In the genomic region with DNA sequence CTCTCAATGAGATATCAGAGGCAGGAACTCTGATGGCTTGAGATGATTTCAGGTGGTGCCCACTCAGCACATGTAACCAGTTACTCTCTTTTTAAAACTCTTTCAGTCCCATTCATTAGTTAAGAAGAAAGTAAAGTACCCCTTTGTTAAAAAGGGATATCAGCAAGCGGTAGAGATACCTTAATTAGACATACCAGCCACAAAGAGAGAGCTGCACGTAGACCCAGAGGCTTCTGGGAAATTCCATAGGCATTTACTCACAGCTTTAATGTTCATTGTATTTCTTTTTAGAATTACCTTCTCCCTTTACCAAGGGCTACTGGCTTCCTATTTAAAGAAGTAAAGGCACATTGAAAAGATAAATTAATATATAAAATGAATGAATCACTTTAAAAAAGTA, we compare ENCODE assay signal across 19 cellular contexts.
DNase-seq lines count a peak whose midpoint lies in the region; ATAC-seq and TF ChIP-seq lines count a peak whose summit lies in the region.
"Had no signal": no experiment of that assay in that cellular context is flagged by ENCODE, and none has a peak within 500 bp of the region (broad histone marks: within the 10 kb centered on the region; RNA-seq: fewer than 3 reads in every experiment).

No MANE protein-coding gene starts in this region.

- no peak for TF ChIP-seq POLR2A in upper lobe of left lung (IDR thresholded peaks at IDR 0.05)

- H2BK5ac ChIP-seq in mesendoderm (ENCODE audit: low read length): no peak overlapping the region

- H3K27ac Mint-ChIP-seq in HFFc6 (peak overlapping the region; percentile 13; the same call in 1 of the 2 replicates), progenitor cell of endocrine pancreas (peak overlapping the region; percentile 83)
- H3K27ac Mint-ChIP-seq: GM23338 had no signal

- TF ChIP-seq CTCF in HFFc6 (IDR thresholded peaks at IDR 0.05): no peak
- TF ChIP-seq CTCF in progenitor cell of endocrine pancreas (IDR thresholded peaks at IDR 0.05; ENCODE audit: unreplicated experiment): no peak
- TF ChIP-seq CTCF in upper lobe of left lung (IDR thresholded peaks at IDR 0.05): no peak

- H3K18ac ChIP-seq in mesendoderm (ENCODE audit: low read length): no peak overlapping the region

- H4K5ac ChIP-seq in mesendoderm (ENCODE audit: low read length): no peak overlapping the region

- no peaks in the 10 kb centered on the region for H3K79me1 ChIP-seq in mesendoderm (ENCODE audit: low read length)

- no peaks in the 10 kb centered on the region for H3K4me1 ChIP-seq in mesendoderm (ENCODE audit: control insufficient read depth, low read depth, low read length)
- H3K4me1 ChIP-seq in upper lobe of left lung: peaks cover 0 to 2% (median 0%) of the 10 kb centered on the region in 4 donors
- H3K4me1 ChIP-seq: HAP-1 had no signal

- no peak overlapping the region for H3K4me2 ChIP-seq in mesendoderm (ENCODE audit: low read length)
- H3K4me2 ChIP-seq: GM23338 had no signal

- H3K27me3 ChIP-seq in mesendoderm (ENCODE audit: insufficient read depth, low read length, poor library complexity) (no peaks in the 10 kb centered on the region), upper lobe of left lung (no peaks in the 10 kb centered on the region)

- H3K4ac ChIP-seq in mesendoderm (ENCODE audit: low read depth, low read length): no peak overlapping the region

- no peaks in the 10 kb centered on the region for H3K79me2 ChIP-seq in mesendoderm (ENCODE audit: control insufficient read depth, insufficient read depth, low read length)

- H3K4me3 Mint-ChIP-seq in HFFc6: no peak overlapping the region
- H3K4me3 Mint-ChIP-seq in progenitor cell of endocrine pancreas (ENCODE audit: low read depth): no peak overlapping the region
- H3K4me3 Mint-ChIP-seq: GM23338 had no signal

- H3K56ac ChIP-seq in mesendoderm (ENCODE audit: low read length): no peak overlapping the region

- no peak overlapping the region for H2AK5ac ChIP-seq in mesendoderm (ENCODE audit: low read length)

- peaks cover 5% of the 10 kb centered on the region for H3K9me3 Mint-ChIP-seq in HFFc6
- peaks cover 12% of the 10 kb centered on the region for H3K9me3 Mint-ChIP-seq in progenitor cell of endocrine pancreas (ENCODE audit: low read depth)
- H3K9me3 Mint-ChIP-seq: GM23338 had no signal

- H3K4me1 Mint-ChIP-seq in HFFc6 (ENCODE audit: low read depth) (peaks cover 71% of the 10 kb centered on the region), progenitor cell of endocrine pancreas (ENCODE audit: low read depth) (peaks cover 36% of the 10 kb centered on the region)
- H3K4me1 Mint-ChIP-seq: GM23338 had no signal

- no peak overlapping the region for H2BK15ac ChIP-seq in mesendoderm (replicated peaks; ENCODE audit: low read depth)

- no peak for DNase-seq in HFFc6
- DNase-seq in SW480 (ENCODE audit: low spot score): peak; percentile 38
- DNase-seq in mesendoderm: peak; percentile 52
- no peak for DNase-seq in progenitor cell of endocrine pancreas (ENCODE audit: low spot score, unreplicated experiment)
- no peak for DNase-seq in NOMO-1 (lab: John Stamatoyannopoulos, UW; ENCODE audit: unreplicated experiment in 2 of 2)
- no peak for DNase-seq in NCI-H146 treated with DMSO at 0.1 percent for 48 hours (lab: John Stamatoyannopoulos, UW; ENCODE audit: unreplicated experiment)
- no peak for DNase-seq in upper lobe of left lung
- DNase-seq: GDM1, KG1, NCI-H1105 treated with DMSO at 0.1 percent for 48 hours, NCI-H1694, NCI-H2081 treated with DMSO at 0.1 percent for 48 hours, NCI-H2171 treated with DMSO at 0.1 percent for 48 hours, NCI-H526, OCI-M1, Right ventricle myocardium superior had no signal

- H3K27ac ChIP-seq in mesendoderm (ENCODE audit: low read depth, low read length) (no peak overlapping the region), upper lobe of left lung (no peak overlapping the region)
- H3K27ac ChIP-seq: C4-2B had no signal

- no peaks in the 10 kb centered on the region for H3K36me3 ChIP-seq in mesendoderm (ENCODE audit: control insufficient read depth, insufficient read depth, low read length)
- no peaks in the 10 kb centered on the region for H3K36me3 ChIP-seq in upper lobe of left lung
- H3K36me3 ChIP-seq: HAP-1 had no signal

- H3K4me3 ChIP-seq in mesendoderm (ENCODE audit: low read length) (no peak overlapping the region), upper lobe of left lung (no peak overlapping the region)
- H3K4me3 ChIP-seq: GM23338, HAP-1 had no signal

- H4K8ac ChIP-seq in mesendoderm (ENCODE audit: low read depth, low read length): no peak overlapping the region

- no peak for ATAC-seq in upper lobe of left lung (ENCODE audit: low FRiP score in 2 of 2)
- ATAC-seq: GM23338 had no signal

- no peak overlapping the region for H3K9ac ChIP-seq in mesendoderm (ENCODE audit: low read length)

- H3K36me3 Mint-ChIP-seq in HFFc6 (ENCODE audit: low read depth): peaks cover 30% of the 10 kb centered on the region
- peaks cover 24% of the 10 kb centered on the region for H3K36me3 Mint-ChIP-seq in progenitor cell of endocrine pancreas (ENCODE audit: insufficient read depth)

- no CpG with 5 or more reads among the region's 2 CpGs for WGBS in mesendoderm (ENCODE audit: extremely low coverage, insufficient coverage, low lambda C conversion rate)
- WGBS in upper lobe of left lung, 2 donors: 91 to 94% methylated on average over 2 of the region's 2 CpGs

- H3K23ac ChIP-seq in mesendoderm (ENCODE audit: low read length): no peak overlapping the region

- H3K9me3 ChIP-seq in upper lobe of left lung: no peaks in the 10 kb centered on the region
- H3K9me3 ChIP-seq: HAP-1 had no signal

- no peak overlapping the region for H2BK120ac ChIP-seq in mesendoderm (ENCODE audit: low read depth, low read length)

- H3K27me3 Mint-ChIP-seq in HFFc6 (ENCODE audit: insufficient read depth) (no peaks in the 10 kb centered on the region), progenitor cell of endocrine pancreas (no peaks in the 10 kb centered on the region)

- no peak for TF ChIP-seq EP300 in upper lobe of left lung (IDR thresholded peaks at IDR 0.05)

Comparison
In these comparisons a context has a peak if more than half of its experiments do, and no peak if none do; other contexts are left out.
1. DNase-seq: peak in SW480 (single experiment) and mesendoderm (single experiment); none in HFFc6 (single experiment), progenitor cell of endocrine pancreas (single experiment), NOMO-1 (0 of 2), NCI-H146 treated with DMSO at 0.1 percent for 48 hours (single experiment) and upper lobe of left lung (0 of 2).